ENCODE assay signal across 16 cellular contexts in genomic region chr3:62373714-62374333, GRCh38. TPM values are rescaled to one million over a fixed set of nuclear protein-coding genes. Genes with fewer than 3 reads are reported as not detected.
DNase-seq lines count a peak whose midpoint lies in the region; ATAC-seq and TF ChIP-seq lines count a peak whose summit lies in the region.
"Had no signal": no experiment of that assay in that cellular context is flagged by ENCODE, and none has a peak within 500 bp of the region (broad histone marks: within the 10 kb centered on the region; RNA-seq: fewer than 3 reads in every experiment).

No MANE protein-coding gene starts in this region.

- no peaks in the 10 kb centered on the region for H3K9me3 ChIP-seq in ectodermal cell (ENCODE audit: control insufficient read depth, low read length)
- H3K9me3 ChIP-seq: left lung, uterus had no signal

- WGBS in ectodermal cell, 2 experiments, result 1% methylated on average over 47 of the region's 47 CpGs

- H3K36me3 ChIP-seq in GM23338 (ENCODE audit: insufficient read depth) (no peaks in the 10 kb centered on the region), ectodermal cell (ENCODE audit: control insufficient read depth, insufficient read depth, low read length) (no peaks in the 10 kb centered on the region)
- H3K36me3 ChIP-seq: left lung, uterus had no signal

- POLR2A ChIA-PET in AG04449 (lab: Yijun Ruan, JAX), result no interaction called here

- peak overlapping the region; percentile 47; the same call in 1 of the 2 replicates for H2AFZ ChIP-seq in GM23338

- no peaks in the 10 kb centered on the region; the same call in 2 of the 3 replicates for H3K9me3 Mint-ChIP-seq in GM23338
- H3K9me3 Mint-ChIP-seq in neural crest cell, result no peaks in the 10 kb centered on the region
- H3K9me3 Mint-ChIP-seq: central memory CD8-positive, alpha-beta T cell had no signal

- H4K20me1 ChIP-seq in GM23338 (replicated peaks; ENCODE audit: insufficient read depth), result peaks cover 14% of the 10 kb centered on the region; the same call in 1 of the 2 replicates

- H3K4me1 Mint-ChIP-seq in GM23338 (peaks cover 72% of the 10 kb centered on the region), neural crest cell (peaks cover 34% of the 10 kb centered on the region)
- H3K4me1 Mint-ChIP-seq: central memory CD8-positive, alpha-beta T cell had no signal

- TF ChIP-seq CTCF in AG04449 (IDR thresholded peaks at IDR 0.05; ENCODE audit: insufficient read depth, low read length, missing control alignments) (no peak), GM23338 (conservative IDR thresholded peaks at IDR 0.05; ENCODE audit: low read depth in 2 of 2) (no peak), neural crest cell (conservative IDR thresholded peaks at IDR 0.05) (no peak), omental fat pad (IDR thresholded peaks at IDR 0.05) (no peak)

- H3K4me1 ChIP-seq in GM23338 (ENCODE audit: insufficient read depth) (peaks cover 87% of the 10 kb centered on the region), ectodermal cell (ENCODE audit: control insufficient read depth, insufficient read depth, low read length) (peaks cover 39% of the 10 kb centered on the region)

- H3K27me3 ChIP-seq in GM23338 (ENCODE audit: insufficient read depth) (peaks cover 100% of the 10 kb centered on the region), ectodermal cell (ENCODE audit: control insufficient read depth, insufficient read depth, low read length, poor library complexity, severe bottlenecking) (peaks cover 100% of the 10 kb centered on the region)

- H3K79me2 ChIP-seq in GM23338 (replicated peaks; ENCODE audit: insufficient read depth), result no peaks in the 10 kb centered on the region

- CTCF ChIA-PET in AG04449 (lab: Yijun Ruan, JAX), result no interaction called here

- no peak overlapping the region for H3K27ac Mint-ChIP-seq in GM23338
- H3K27ac Mint-ChIP-seq in neural crest cell (ENCODE audit: unreplicated experiment), result no peak overlapping the region

- H3K4me3 ChIP-seq in AG04449 (ENCODE audit: low read depth, low read length) (peak overlapping the region; percentile 20; the same call in 1 of the 2 replicates), GM23338 (peak overlapping the region; percentile 63), ectodermal cell (ENCODE audit: insufficient read depth, low read depth, low read length) (peak overlapping the region; percentile 37)
- H3K4me3 ChIP-seq: uterus had no signal

- H3K27me3 Mint-ChIP-seq in GM23338 (ENCODE audit: insufficient read depth, low read depth, poor library complexity) (peaks cover 99% of the 10 kb centered on the region), neural crest cell (ENCODE audit: low read depth) (peaks cover 100% of the 10 kb centered on the region)

- H3K9me2 ChIP-seq in GM23338 (ENCODE audit: insufficient read depth), result no peaks in the 10 kb centered on the region

- ATAC-seq in GM23338, result no peak
- ATAC-seq in omental fat pad (ENCODE audit: low FRiP score), result no peak
- no peak for ATAC-seq in GM21723 (IDR thresholded peaks at IDR 0.05; ENCODE audit: unreplicated experiment)
- ATAC-seq in GM18861 (IDR thresholded peaks at IDR 0.05; ENCODE audit: unreplicated experiment), result no peak
- ATAC-seq: HCT116, left lung had no signal

- no peak overlapping the region for H3K27ac ChIP-seq in GM23338 (ENCODE audit: low read depth)
- H3K27ac ChIP-seq in ectodermal cell (ENCODE audit: insufficient read depth, low read depth, low read length, poor library complexity, severe bottlenecking), result peak overlapping the region; percentile 30
- H3K27ac ChIP-seq: left lung, uterus had no signal

- H3K36me3 Mint-ChIP-seq in GM23338 (ENCODE audit: low read depth) (no peaks in the 10 kb centered on the region), neural crest cell (ENCODE audit: low read depth) (no peaks in the 10 kb centered on the region)

- peak overlapping the region; percentile 80 for H3K4me2 ChIP-seq in GM23338

- peak overlapping the region; percentile 56 for H3K4me3 Mint-ChIP-seq in GM23338
- H3K4me3 Mint-ChIP-seq in neural crest cell, result peak overlapping the region; percentile 39
- H3K4me3 Mint-ChIP-seq: central memory CD8-positive, alpha-beta T cell had no signal

- DNase-seq in AG04449 (ENCODE audit: low read depth, low spot score) (no peak), GM23338 (ENCODE audit: low spot score) (peak; percentile 26), neural crest cell (ENCODE audit: low read depth, low spot score) (no peak), omental fat pad (ENCODE audit: low spot score) (no peak)
- no peak for DNase-seq in stimulated activated CD4-positive, alpha-beta T cell treated with anti-CD3 and anti-CD28 coated beads, Interleukin-4, amount 100 ng/mL, for 1 hour
- DNase-seq: COR-L47, Karpas-422, NCI-H2171, uterus had no signal

- peaks cover 62% of the 10 kb centered on the region for H3F3A ChIP-seq in GM23338 (replicated peaks; ENCODE audit: low read depth)

TF ChIP-seq in GM23338, 12 proteins besides CTCF, POLR2A, EP300 and RAD21:
- TF ChIP-seq POLR2AphosphoS5 (IDR thresholded peaks at IDR 0.05; ENCODE audit: low read depth) (no peak), EZH2phosphoT487 (IDR thresholded peaks at IDR 0.05; ENCODE audit: unreplicated experiment) (peak; percentile 90)
TF ChIP-seq in GM23338: peak in this region for 1.

RNA-seq across cellular contexts. Expression of gene FEZF2, which starts 0.5 kb away (rescaled TPM):
- 0.50 TPM in 1 of 2 replicates, not detected in the other for total RNA-seq in GM23338 (2014; rRNA removed; shearing (Covaris generic))
- 0.10 TPM in 1 of 2 replicates, not detected in the other for polyA plus RNA-seq in GM23338 (2016; fragmentation: Nextera tagmentation; extraction: Ambion mirVana)
- 6.0 TPM for polyA plus RNA-seq in ectodermal cell (2013, experiment 1 of 4)
- 17.7 TPM for polyA plus RNA-seq in ectodermal cell (2013, experiment 2 of 4)
- polyA plus RNA-seq in ectodermal cell (2013, experiment 3 of 4), result 7.0 TPM
- polyA plus RNA-seq in ectodermal cell (2013, experiment 4 of 4), result 11.3 TPM
- total RNA-seq in neural crest cell (0.18 and 0.28 TPM in 2 replicates), omental fat pad (not detected)
- total RNA-seq: fibroblast of villous mesenchyme, left lung, uterus had no signal
